ENCODE assay signal across 1 cellular context in the genomic region with DNA sequence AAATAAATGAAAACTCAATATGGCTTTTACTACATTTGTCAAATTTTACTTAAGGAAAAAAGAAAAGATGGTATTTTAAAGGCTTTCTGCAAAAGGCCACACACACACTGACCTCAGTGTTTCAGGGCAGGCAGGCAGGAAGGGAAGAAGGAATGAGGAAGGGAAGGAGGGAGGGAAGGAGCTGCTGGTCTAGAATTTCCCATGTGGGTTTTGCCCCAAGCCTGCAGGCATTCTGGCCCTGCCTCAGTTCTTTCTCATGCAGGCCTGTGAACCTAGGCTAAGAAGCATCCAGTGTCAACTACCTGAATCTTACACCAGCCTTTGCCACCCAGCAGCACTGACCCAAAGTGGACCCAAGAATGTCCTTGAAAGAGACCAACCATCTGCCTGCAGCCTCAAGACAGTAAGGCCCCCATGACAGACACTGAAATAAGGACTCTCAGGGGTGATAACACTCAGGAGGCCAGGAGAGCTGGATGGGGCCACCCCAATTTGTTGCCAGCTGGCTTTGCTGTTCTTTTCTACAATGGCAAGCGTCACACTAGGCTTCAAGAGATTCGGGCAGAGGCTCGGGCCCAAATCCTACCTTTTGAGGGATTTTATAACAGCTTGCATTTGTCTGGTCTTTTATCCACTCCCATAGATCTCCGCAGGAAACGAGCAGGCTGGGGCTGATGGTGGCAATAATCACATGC.
TF ChIP-seq lines count a peak whose summit lies in the region.

No MANE protein-coding gene starts in this region.

TF ChIP-seq in GM23338, 12 proteins besides CTCF, POLR2A, EP300 and RAD21 (continued from another document):
- TF ChIP-seq ZNF462 (CRISPR knock-in tag; IDR thresholded peaks at IDR 0.05) (no peak), EZH2 (IDR thresholded peaks at IDR 0.05; ENCODE audit: low read depth, unreplicated experiment) (no peak), ZNF331 (CRISPR knock-in tag; IDR thresholded peaks at IDR 0.05; ENCODE audit: low read depth) (no peak)
